8 cellular contexts compared by ENCODE assay signal in genomic region chr20:38017959-38018358, GRCh38.
"Had no signal": no experiment of that assay in that cellular context is flagged by ENCODE, and none has a peak within 500 bp of the region (broad histone marks: within the 10 kb centered on the region; RNA-seq: fewer than 3 reads in every experiment).

No MANE protein-coding gene starts in this region.

- H3K4me3 Mint-ChIP-seq: GM23338, H9, HFFc6, IgD-negative memory B cell had no signal

- H3K4me3 ChIP-seq: GM23338 had no signal

- FAIRE-seq: H1, H54 had no signal

- H2AFZ ChIP-seq: GM23338 had no signal

- H3K27ac Mint-ChIP-seq: GM23338, H9, HFFc6, IgD-negative memory B cell had no signal

- H3K4me2 ChIP-seq: GM23338 had no signal

- ATAC-seq: GM23338 had no signal

- DNase-seq: H9, HCEC 1CT, HFFc6, KBM-7 had no signal

- H3K27me3 Mint-ChIP-seq: IgD-negative memory B cell had no signal

- H3K4me1 Mint-ChIP-seq: GM23338, H9 had no signal
